Comparison of ENCODE assay signal across 1 cellular context in the genomic region with DNA sequence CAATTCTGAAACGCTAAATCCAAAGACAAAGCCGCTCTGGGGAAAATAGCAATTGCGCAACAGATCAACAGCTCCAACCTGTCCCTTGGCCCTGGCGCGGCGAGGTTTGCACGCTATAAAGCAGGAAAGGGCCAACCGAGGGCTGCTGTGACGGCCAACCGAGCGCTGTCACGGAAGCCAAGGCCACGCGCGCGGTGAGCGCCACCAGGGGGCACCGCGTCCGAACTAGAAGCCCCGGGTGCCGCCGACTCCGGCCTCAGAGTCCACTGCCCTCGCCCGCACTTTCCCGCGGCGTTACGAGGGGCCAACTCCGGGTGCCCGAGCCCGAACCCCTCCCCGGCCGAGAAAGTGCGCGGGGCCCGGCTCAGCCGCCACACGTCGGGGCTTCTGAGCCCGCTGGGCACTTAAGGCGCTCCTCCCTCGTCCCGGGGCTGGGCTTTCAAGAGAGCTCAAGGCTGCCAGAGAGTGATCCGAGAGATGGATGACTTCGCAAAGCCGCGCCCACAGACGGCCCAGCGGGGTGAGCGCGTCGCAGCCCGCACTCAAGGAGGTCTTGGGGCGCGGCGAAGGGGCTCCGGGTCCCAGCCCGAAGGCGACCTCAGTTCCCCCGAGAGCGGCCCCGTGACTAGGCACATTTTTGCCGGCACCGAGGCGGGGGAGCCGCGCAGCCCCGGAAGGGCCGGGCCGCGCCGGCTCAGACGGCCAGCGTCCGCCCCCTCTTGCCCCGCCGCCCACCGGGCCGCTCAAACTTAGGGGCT.
TF ChIP-seq lines count a peak whose summit lies in the region.

No MANE protein-coding gene starts in this region.

TF ChIP-seq in HepG2, 621 proteins besides CTCF, POLR2A, EP300 and RAD21 (continued from another document and continues in another):
- TF ChIP-seq KAT2B (IDR thresholded peaks at IDR 0.05; ENCODE audit: borderline replicate concordance, low read depth, low read length) (no peak), MIXL1 (CRISPR knock-in tag; IDR thresholded peaks at IDR 0.05) (peak; percentile 87), ZNF768 (CRISPR knock-in tag; IDR thresholded peaks at IDR 0.05) (peak; percentile 86), ZNF839 (CRISPR knock-in tag; IDR thresholded peaks at IDR 0.05; ENCODE audit: borderline replicate concordance) (0 out of 2 replicates have a peak, but pooled peaks have one; percentile 57), ZNF225 (CRISPR knock-in tag; IDR thresholded peaks at IDR 0.05) (peak; percentile 80), ZBTB7B (CRISPR knock-in tag; IDR thresholded peaks at IDR 0.05) (peak; percentile 96), ZNF782 (CRISPR knock-in tag; IDR thresholded peaks at IDR 0.05; ENCODE audit: borderline replicate concordance) (peak; percentile 81; the same call in 1 of the 2 replicates), ZNF878 (CRISPR knock-in tag; IDR thresholded peaks at IDR 0.05) (peak; percentile 96), FOXA1 (IDR thresholded peaks at IDR 0.05) (no peak), FOXA1 (CRISPR knock-in tag; IDR thresholded peaks at IDR 0.05) (peak; percentile 89), HNRNPLL (IDR thresholded peaks at IDR 0.05; ENCODE audit: low read depth, low read length, poor library complexity, severe bottlenecking) (peak; percentile 74), RBM39 (IDR thresholded peaks at IDR 0.05; ENCODE audit: low read depth, low read length, poor library complexity, severe bottlenecking) (peak; percentile 99), ZNF792 (CRISPR knock-in tag; IDR thresholded peaks at IDR 0.05) (peak; percentile 96), ATF6 (CRISPR knock-in tag; conservative IDR thresholded peaks at IDR 0.05) (peak; percentile 35; the same call in 1 of the 2 replicates), MATR3 (CRISPR knock-in tag; IDR thresholded peaks at IDR 0.05) (no peak), FOXK2 (IDR thresholded peaks at IDR 0.05) (peak; percentile 87), PITX1 (CRISPR knock-in tag; IDR thresholded peaks at IDR 0.05) (peak; percentile 94), CEBPZ (IDR thresholded peaks at IDR 0.05; ENCODE audit: low read length) (no peak), SATB2 (CRISPR knock-in tag; IDR thresholded peaks at IDR 0.05) (no peak), MEIS2 (CRISPR knock-in tag; IDR thresholded peaks at IDR 0.05) (peak; percentile 94), ZZZ3 (CRISPR knock-in tag; IDR thresholded peaks at IDR 0.05; ENCODE audit: borderline replicate concordance) (no peak), CSRNP2 (CRISPR knock-in tag; conservative IDR thresholded peaks at IDR 0.05; ENCODE audit: low read depth) (no peak), ZNF207 (IDR thresholded peaks at IDR 0.05; ENCODE audit: borderline replicate concordance) (no peak), CAMTA2 (CRISPR knock-in tag; IDR thresholded peaks at IDR 0.05; ENCODE audit: borderline replicate concordance) (no peak)
- TF ChIP-seq, protein P1, sequence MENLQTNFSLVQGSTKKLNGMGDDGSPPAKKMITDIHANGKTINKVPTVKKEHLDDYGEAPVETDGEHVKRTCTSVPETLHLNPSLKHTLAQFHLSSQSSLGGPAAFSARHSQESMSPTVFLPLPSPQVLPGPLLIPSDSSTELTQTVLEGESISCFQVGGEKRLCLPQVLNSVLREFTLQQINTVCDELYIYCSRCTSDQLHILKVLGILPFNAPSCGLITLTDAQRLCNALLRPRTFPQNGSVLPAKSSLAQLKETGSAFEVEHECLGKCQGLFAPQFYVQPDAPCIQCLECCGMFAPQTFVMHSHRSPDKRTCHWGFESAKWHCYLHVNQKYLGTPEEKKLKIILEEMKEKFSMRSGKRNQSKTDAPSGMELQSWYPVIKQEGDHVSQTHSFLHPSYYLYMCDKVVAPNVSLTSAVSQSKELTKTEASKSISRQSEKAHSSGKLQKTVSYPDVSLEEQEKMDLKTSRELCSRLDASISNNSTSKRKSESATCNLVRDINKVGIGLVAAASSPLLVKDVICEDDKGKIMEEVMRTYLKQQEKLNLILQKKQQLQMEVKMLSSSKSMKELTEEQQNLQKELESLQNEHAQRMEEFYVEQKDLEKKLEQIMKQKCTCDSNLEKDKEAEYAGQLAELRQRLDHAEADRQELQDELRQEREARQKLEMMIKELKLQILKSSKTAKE (CRISPR knock-in tag; IDR thresholded peaks at IDR 0.05; ENCODE audit: borderline replicate concordance): peak; percentile 84
- TF ChIP-seq, protein P2, sequence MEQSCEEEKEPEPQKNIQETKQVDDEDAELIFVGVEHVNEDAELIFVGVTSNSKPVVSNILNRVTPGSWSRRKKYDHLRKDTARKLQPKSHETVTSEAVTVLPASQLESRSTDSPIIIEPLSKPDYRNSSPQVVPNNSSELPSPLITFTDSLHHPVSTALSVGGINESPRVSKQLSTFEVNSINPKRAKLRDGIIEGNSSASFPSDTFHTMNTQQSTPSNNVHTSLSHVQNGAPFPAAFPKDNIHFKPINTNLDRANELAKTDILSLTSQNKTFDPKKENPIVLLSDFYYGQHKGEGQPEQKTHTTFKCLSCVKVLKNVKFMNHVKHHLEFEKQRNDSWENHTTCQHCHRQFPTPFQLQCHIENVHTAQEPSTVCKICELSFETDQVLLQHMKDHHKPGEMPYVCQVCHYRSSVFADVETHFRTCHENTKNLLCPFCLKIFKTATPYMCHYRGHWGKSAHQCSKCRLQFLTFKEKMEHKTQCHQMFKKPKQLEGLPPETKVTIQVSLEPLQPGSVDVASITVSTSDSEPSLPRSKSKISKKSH (CRISPR knock-in tag; IDR thresholded peaks at IDR 0.05; ENCODE audit: borderline replicate concordance): peak; percentile 96
- TF ChIP-seq, protein P3, sequence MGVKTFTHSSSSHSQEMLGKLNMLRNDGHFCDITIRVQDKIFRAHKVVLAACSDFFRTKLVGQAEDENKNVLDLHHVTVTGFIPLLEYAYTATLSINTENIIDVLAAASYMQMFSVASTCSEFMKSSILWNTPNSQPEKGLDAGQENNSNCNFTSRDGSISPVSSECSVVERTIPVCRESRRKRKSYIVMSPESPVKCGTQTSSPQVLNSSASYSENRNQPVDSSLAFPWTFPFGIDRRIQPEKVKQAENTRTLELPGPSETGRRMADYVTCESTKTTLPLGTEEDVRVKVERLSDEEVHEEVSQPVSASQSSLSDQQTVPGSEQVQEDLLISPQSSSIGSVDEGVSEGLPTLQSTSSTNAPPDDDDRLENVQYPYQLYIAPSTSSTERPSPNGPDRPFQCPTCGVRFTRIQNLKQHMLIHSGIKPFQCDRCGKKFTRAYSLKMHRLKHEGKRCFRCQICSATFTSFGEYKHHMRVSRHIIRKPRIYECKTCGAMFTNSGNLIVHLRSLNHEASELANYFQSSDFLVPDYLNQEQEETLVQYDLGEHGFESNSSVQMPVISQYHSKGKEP (CRISPR knock-in tag; IDR thresholded peaks at IDR 0.05): peak; percentile 94
- TF ChIP-seq, protein P4, sequence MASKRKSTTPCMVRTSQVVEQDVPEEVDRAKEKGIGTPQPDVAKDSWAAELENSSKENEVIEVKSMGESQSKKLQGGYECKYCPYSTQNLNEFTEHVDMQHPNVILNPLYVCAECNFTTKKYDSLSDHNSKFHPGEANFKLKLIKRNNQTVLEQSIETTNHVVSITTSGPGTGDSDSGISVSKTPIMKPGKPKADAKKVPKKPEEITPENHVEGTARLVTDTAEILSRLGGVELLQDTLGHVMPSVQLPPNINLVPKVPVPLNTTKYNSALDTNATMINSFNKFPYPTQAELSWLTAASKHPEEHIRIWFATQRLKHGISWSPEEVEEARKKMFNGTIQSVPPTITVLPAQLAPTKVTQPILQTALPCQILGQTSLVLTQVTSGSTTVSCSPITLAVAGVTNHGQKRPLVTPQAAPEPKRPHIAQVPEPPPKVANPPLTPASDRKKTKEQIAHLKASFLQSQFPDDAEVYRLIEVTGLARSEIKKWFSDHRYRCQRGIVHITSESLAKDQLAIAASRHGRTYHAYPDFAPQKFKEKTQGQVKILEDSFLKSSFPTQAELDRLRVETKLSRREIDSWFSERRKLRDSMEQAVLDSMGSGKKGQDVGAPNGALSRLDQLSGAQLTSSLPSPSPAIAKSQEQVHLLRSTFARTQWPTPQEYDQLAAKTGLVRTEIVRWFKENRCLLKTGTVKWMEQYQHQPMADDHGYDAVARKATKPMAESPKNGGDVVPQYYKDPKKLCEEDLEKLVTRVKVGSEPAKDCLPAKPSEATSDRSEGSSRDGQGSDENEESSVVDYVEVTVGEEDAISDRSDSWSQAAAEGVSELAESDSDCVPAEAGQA (IDR thresholded peaks at IDR 0.05; ENCODE audit: low read depth): peak; percentile 85
- TF ChIP-seq, protein P4 (CRISPR knock-in tag; IDR thresholded peaks at IDR 0.05; ENCODE audit: borderline replicate concordance): peak; percentile 72
- TF ChIP-seq, protein P5, sequence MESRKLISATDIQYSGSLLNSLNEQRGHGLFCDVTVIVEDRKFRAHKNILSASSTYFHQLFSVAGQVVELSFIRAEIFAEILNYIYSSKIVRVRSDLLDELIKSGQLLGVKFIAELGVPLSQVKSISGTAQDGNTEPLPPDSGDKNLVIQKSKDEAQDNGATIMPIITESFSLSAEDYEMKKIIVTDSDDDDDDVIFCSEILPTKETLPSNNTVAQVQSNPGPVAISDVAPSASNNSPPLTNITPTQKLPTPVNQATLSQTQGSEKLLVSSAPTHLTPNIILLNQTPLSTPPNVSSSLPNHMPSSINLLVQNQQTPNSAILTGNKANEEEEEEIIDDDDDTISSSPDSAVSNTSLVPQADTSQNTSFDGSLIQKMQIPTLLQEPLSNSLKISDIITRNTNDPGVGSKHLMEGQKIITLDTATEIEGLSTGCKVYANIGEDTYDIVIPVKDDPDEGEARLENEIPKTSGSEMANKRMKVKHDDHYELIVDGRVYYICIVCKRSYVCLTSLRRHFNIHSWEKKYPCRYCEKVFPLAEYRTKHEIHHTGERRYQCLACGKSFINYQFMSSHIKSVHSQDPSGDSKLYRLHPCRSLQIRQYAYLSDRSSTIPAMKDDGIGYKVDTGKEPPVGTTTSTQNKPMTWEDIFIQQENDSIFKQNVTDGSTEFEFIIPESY (CRISPR knock-in tag; IDR thresholded peaks at IDR 0.05): peak; percentile 82
- TF ChIP-seq, protein P6, sequence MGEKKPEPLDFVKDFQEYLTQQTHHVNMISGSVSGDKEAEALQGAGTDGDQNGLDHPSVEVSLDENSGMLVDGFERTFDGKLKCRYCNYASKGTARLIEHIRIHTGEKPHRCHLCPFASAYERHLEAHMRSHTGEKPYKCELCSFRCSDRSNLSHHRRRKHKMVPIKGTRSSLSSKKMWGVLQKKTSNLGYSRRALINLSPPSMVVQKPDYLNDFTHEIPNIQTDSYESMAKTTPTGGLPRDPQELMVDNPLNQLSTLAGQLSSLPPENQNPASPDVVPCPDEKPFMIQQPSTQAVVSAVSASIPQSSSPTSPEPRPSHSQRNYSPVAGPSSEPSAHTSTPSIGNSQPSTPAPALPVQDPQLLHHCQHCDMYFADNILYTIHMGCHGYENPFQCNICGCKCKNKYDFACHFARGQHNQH (CRISPR knock-in tag; IDR thresholded peaks at IDR 0.05): peak; percentile 97
